8 cellular contexts compared by ENCODE assay signal in the genomic region with DNA sequence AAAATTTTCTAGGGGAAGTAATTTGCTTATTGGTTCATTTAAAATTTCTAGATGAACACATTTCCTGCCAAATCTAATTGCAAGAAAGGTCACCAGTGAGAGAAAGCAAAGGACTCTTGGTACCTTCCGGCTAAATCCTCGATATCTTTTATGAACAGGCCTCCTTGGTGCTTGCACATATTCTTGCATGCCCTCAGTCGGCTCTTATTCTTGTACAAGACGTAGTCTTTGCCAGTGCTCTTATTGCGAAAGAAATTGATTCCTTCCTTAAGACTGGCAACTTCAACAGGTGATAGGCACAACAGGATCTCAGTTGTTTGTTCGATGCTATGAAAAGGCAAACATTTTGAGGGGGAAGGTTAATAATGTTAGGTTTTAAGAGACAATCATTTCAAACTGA.
DNase-seq lines count a peak whose midpoint lies in the region; ATAC-seq and TF ChIP-seq lines count a peak whose summit lies in the region.

No MANE protein-coding gene starts in this region.

- H3K36me3 ChIP-seq in CD4-positive, alpha-beta memory T cell (ENCODE audit: insufficient read depth, low read length): no peaks in the 10 kb centered on the region

- peak overlapping the region; percentile 87 to 97 (median 90) for H3K4me3 Mint-ChIP-seq in CD4-positive, alpha-beta memory T cell
- peak overlapping the region; percentile 91 for H3K4me3 Mint-ChIP-seq in natural killer cell

- peak overlapping the region; percentile 86 to 96 (median 94) for H3K27ac Mint-ChIP-seq in CD4-positive, alpha-beta memory T cell
- peak overlapping the region; percentile 94 for H3K27ac Mint-ChIP-seq in natural killer cell

- peaks cover 52% of the 10 kb centered on the region for H3K4me1 ChIP-seq in CD4-positive, alpha-beta memory T cell (ENCODE audit: insufficient read depth, low read length)

- peaks cover 11 to 21% of the 10 kb centered on the region in 2 donors for H3K36me3 Mint-ChIP-seq in CD4-positive, alpha-beta memory T cell
- no peaks in the 10 kb centered on the region for H3K36me3 Mint-ChIP-seq in natural killer cell

- H3K4me3 ChIP-seq in CD4-positive, alpha-beta memory T cell (ENCODE audit: low read length in 2 of 2): peak overlapping the region; percentile 57 to 65
- H3K4me3 ChIP-seq in choroid plexus epithelial cell (ENCODE audit: low read depth, low read length): peak overlapping the region; percentile 55

- intact Hi-C loops in CD4-positive, alpha-beta memory T cell (cut with micrococcal nuclease): loop anchor here (5.0 kb wide), 2 partner anchors 85 to 95 kb away; no protein-coding TSS in a partner anchor
- intact Hi-C loops in natural killer cell (cut with micrococcal nuclease): loop anchor here (5.0 kb wide), 1 partner anchor 200 kb away; a partner anchor contains a TSS

- POLR2A ChIA-PET in CD4-positive, alpha-beta memory T cell (lab: Charles Lee; ENCODE audit: partially characterized antibody): interaction anchor here (0.6 to 2.3 kb wide), 22 partner anchors 9 to 642 kb away, joined by 3 to 11 read pairs (median 4); a partner anchor contains a TSS

- CTCF ChIA-PET in CD4-positive, alpha-beta memory T cell (lab: Charles Lee; ENCODE audit: partially characterized antibody): interaction anchor here (0.9 to 2.7 kb wide), 5 partner anchors 86 to 352 kb away, joined by 3 to 15 read pairs (median 3); no protein-coding TSS in a partner anchor

- peaks cover 0 to 11% (median 7%) of the 10 kb centered on the region in 8 donors for H3K9me3 Mint-ChIP-seq in CD4-positive, alpha-beta memory T cell
- H3K9me3 Mint-ChIP-seq in natural killer cell: no peaks in the 10 kb centered on the region

- peak in 2 of 3 donors; percentile 7 to 9 for ATAC-seq in natural killer cell
- no peak for ATAC-seq in GM19395 (IDR thresholded peaks at IDR 0.05; ENCODE audit: unreplicated experiment)
- no peak for ATAC-seq in GM21786 (IDR thresholded peaks at IDR 0.05; ENCODE audit: unreplicated experiment)

- peaks cover 24 to 53% (median 37%) of the 10 kb centered on the region in 4 donors for H3K4me1 Mint-ChIP-seq in CD4-positive, alpha-beta memory T cell
- peaks cover 49 to 52% of the 10 kb centered on the region in 2 donors for H3K4me1 Mint-ChIP-seq in natural killer cell

- TF ChIP-seq CTCF in choroid plexus epithelial cell (conservative IDR thresholded peaks at IDR 0.05; ENCODE audit: low read depth, low read length) (no peak), natural killer cell (IDR thresholded peaks at IDR 0.05) (no peak)

- no peaks in the 10 kb centered on the region for H3K9me3 ChIP-seq in CD4-positive, alpha-beta memory T cell (ENCODE audit: control insufficient read depth in 1 of 2, low read length in 2 of 2)

- no peaks in the 10 kb centered on the region for H3K27me3 Mint-ChIP-seq in CD4-positive, alpha-beta memory T cell
- H3K27me3 Mint-ChIP-seq in natural killer cell (ENCODE audit: low read depth in 2 of 2): no peaks in the 10 kb centered on the region

- peak overlapping the region; percentile 52 for H3K27ac ChIP-seq in CD4-positive, alpha-beta memory T cell (ENCODE audit: low read depth, low read length)

- peak in 4 of 5 donors; percentile 17 to 26 (median 23) for DNase-seq in CD4-positive, alpha-beta memory T cell
- DNase-seq in NOMO-1 treated with DMSO at 0.1 percent for 48 hours (lab: John Stamatoyannopoulos, UW; ENCODE audit: unreplicated experiment) (peak; percentile 50), choroid plexus epithelial cell (ENCODE audit: low read depth) (peak; percentile 6), natural killer cell (no peak), nucleus accumbens (lab: John Stamatoyannopoulos, UW) (no peak)
- DNase-seq in stimulated activated CD8-positive, alpha-beta memory T cell treated with anti-CD3 and anti-CD28 coated beads, Interleukin-4, amount 100 ng/mL, for 48 hours: no peak

- no peaks in the 10 kb centered on the region for H3K27me3 ChIP-seq in CD4-positive, alpha-beta memory T cell (ENCODE audit: insufficient read depth, low read length)

Comparison
In these comparisons a context has a peak if more than half of its experiments do, and no peak if none do; other contexts are left out.
1. DNase-seq: peak in CD4-positive, alpha-beta memory T cell (4 of 5), NOMO-1 treated with DMSO at 0.1 percent for 48 hours (single experiment) and choroid plexus epithelial cell (single experiment); none in natural killer cell (single experiment), stimulated activated CD8-positive, alpha-beta memory T cell treated with anti-CD3 and anti-CD28 coated beads, Interleukin-4, amount 100 ng/mL, for 48 hours (single experiment) and nucleus accumbens (0 of 56).
2. ATAC-seq: peak in natural killer cell (2 of 3); none in GM19395 (single experiment) and GM21786 (single experiment).